7 cellular contexts compared by ENCODE assay signal in the genomic region with DNA sequence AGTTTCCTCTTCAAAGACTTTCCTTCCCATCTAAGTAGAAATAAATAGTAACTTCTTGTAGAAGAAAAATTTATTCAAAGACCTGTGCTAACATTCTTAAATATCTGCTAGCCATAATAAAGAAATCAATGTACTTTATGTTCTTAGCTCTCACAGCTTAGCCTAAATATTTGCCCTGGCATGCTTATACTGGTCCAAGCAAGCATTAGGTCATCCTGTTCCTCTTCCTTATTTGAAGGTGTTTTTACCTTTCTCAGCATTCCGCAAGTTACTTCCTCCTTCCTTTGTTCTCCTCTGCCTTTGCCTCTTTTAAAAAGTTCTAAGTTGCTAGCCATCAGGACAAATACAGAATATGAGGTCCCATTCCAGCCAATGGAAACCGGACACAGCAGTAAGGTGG.
DNase-seq lines count a peak whose midpoint lies in the region; ATAC-seq, FAIRE-seq and TF ChIP-seq lines count a peak whose summit lies in the region.
"Not testable (repeated sequence)": the region's sequence is repeated elsewhere in the genome, so short reads cannot be mapped to it uniquely, and the experiment has no call there.

No MANE protein-coding gene starts in this region.

- not testable (repeated sequence) for H3K36me3 Mint-ChIP-seq in astrocyte (ENCODE audit: low read depth, unreplicated experiment)

- WGBS in smooth muscle cell (ENCODE audit: low lambda C conversion rate) = 93% methylated on average over 2 of the region's 2 CpGs

- H3K9me2 ChIP-seq in PC-3 (replicated peaks; ENCODE audit: low read length) = not testable (repeated sequence)

- intact Hi-C loops in PC-3 (cut with micrococcal nuclease) = not testable (repeated sequence)

- not testable (repeated sequence) for BruUV-seq in PC-3 (replicated peaks; lab: Mats Ljungman, UMichigan)

- DNase-seq in PC-3 (peak; percentile 6), bronchial epithelial cell (ENCODE audit: low read depth) (peak; percentile 76)
- not testable (repeated sequence) for DNase-seq in astrocyte (ENCODE audit: low read depth); keratinocyte (ENCODE audit: low read depth, low spot score); smooth muscle cell (lab: John Stamatoyannopoulos, UW; ENCODE audit: unreplicated experiment)

- not testable (repeated sequence) for H3K9ac ChIP-seq in PC-3 (ENCODE audit: low read length); astrocyte (ENCODE audit: low read length); keratinocyte (ENCODE audit: control insufficient read depth, extremely low read depth, insufficient read depth, low read length); smooth muscle cell (ENCODE audit: low read depth)

- H3K27ac ChIP-seq in C4-2B (peak overlapping the region; percentile 65; the same call in 1 of the 2 replicates), smooth muscle cell (ENCODE audit: low read depth) (peak overlapping the region; percentile 91)
- H3K27ac ChIP-seq in PC-3 (ENCODE audit: low read length); astrocyte (ENCODE audit: low read depth, low read length); keratinocyte (ENCODE audit: control insufficient read depth, insufficient read depth, low read length): not testable (repeated sequence)

- H3K27me3 Mint-ChIP-seq in astrocyte (ENCODE audit: low read depth, unreplicated experiment) = not testable (repeated sequence)

- not testable (repeated sequence) for H3K27me3 ChIP-seq in PC-3 (ENCODE audit: low read length); astrocyte (ENCODE audit: insufficient read depth, low read length); bronchial epithelial cell (ENCODE audit: control insufficient read depth, insufficient read depth, low read length); keratinocyte (ENCODE audit: control insufficient read depth, extremely low read depth, insufficient read depth, low read length); smooth muscle cell (ENCODE audit: low read depth)

- H3K4me3 ChIP-seq in PC-3 (ENCODE audit: low read length); astrocyte (ENCODE audit: insufficient read depth, low read depth, low read length); bronchial epithelial cell (ENCODE audit: low read depth, low read length); keratinocyte (ENCODE audit: control insufficient read depth in 2 of 3, extremely low read depth in 1 of 3, insufficient read depth in 2 of 3, low read depth in 1 of 3, low read length in 3 of 3); smooth muscle cell: not testable (repeated sequence)

- CTCF ChIA-PET in PC-3 (lab: Charles Lee) = not testable (repeated sequence)

- not testable (repeated sequence) for H3K36me3 ChIP-seq in PC-3 (ENCODE audit: low read depth, low read length); astrocyte (ENCODE audit: insufficient read depth, low read length); bronchial epithelial cell (ENCODE audit: control insufficient read depth, insufficient read depth, low read length); keratinocyte (ENCODE audit: control insufficient read depth in 2 of 2, extremely low read depth in 1 of 2, insufficient read depth in 2 of 2, low read length in 2 of 2); smooth muscle cell (ENCODE audit: low read depth)

- not testable (repeated sequence) for H3K79me2 ChIP-seq in PC-3 (ENCODE audit: low read length); astrocyte (ENCODE audit: insufficient read depth, low read length); keratinocyte (ENCODE audit: control insufficient read depth, insufficient read depth, low read length); smooth muscle cell (ENCODE audit: low read depth)

- H2AFZ ChIP-seq in PC-3 (ENCODE audit: low read length); astrocyte (ENCODE audit: low read depth, low read length); keratinocyte (ENCODE audit: control insufficient read depth, low read length); smooth muscle cell (ENCODE audit: low read depth): not testable (repeated sequence)

- H3K4me1 ChIP-seq in PC-3 (ENCODE audit: insufficient read depth, low read length) (peaks cover 20% of the 10 kb centered on the region), keratinocyte (ENCODE audit: control insufficient read depth, extremely low read depth, insufficient read depth, low read length) (peaks cover 23% of the 10 kb centered on the region)
- H3K4me1 ChIP-seq in astrocyte (ENCODE audit: insufficient read depth, low read length); smooth muscle cell (ENCODE audit: low read depth): not testable (repeated sequence)

- not testable (repeated sequence) for H3K4me3 Mint-ChIP-seq in astrocyte (ENCODE audit: unreplicated experiment)

- not testable (repeated sequence) for H4K20me1 ChIP-seq in PC-3 (ENCODE audit: low read length); astrocyte (ENCODE audit: insufficient read depth, low read length); keratinocyte (ENCODE audit: control insufficient read depth, extremely low read depth, insufficient read depth, low read length); smooth muscle cell (ENCODE audit: low read depth)

- dilution Hi-C loops in keratinocyte (cut with MboI; ENCODE audit: extremely low pct_ligation_motif_present, low sequenced_read_pairs) = not testable (repeated sequence)

- not testable (repeated sequence) for H3K4me1 Mint-ChIP-seq in astrocyte (ENCODE audit: low read depth, unreplicated experiment)

- peak overlapping the region; percentile 58 for H3K27ac Mint-ChIP-seq in astrocyte (ENCODE audit: unreplicated experiment)

- H3K9me3 Mint-ChIP-seq in astrocyte (ENCODE audit: unreplicated experiment) = not testable (repeated sequence)

- not testable (repeated sequence) for H3K4me2 ChIP-seq in PC-3 (ENCODE audit: low read length); astrocyte (ENCODE audit: low read length); smooth muscle cell
- peak overlapping the region; percentile 63 for H3K4me2 ChIP-seq in keratinocyte (ENCODE audit: control insufficient read depth, extremely low read depth, insufficient read depth, low read depth, low read length)

- not testable (repeated sequence) for ATAC-seq in PC-3
- peak; percentile 33 for ATAC-seq in esophagus mucosa

- H3K9me3 ChIP-seq in PC-3 (ENCODE audit: low read length); astrocyte (ENCODE audit: insufficient read depth, low read depth, low read length); keratinocyte (ENCODE audit: control insufficient read depth, low read depth, low read length); smooth muscle cell (replicated peaks; ENCODE audit: low read depth): not testable (repeated sequence)

- H3K9me1 ChIP-seq in keratinocyte (ENCODE audit: control insufficient read depth, extremely low read depth, insufficient read depth, low read length) = not testable (repeated sequence)

- FAIRE-seq in astrocyte (lab: Jason Lieb, UNC); bronchial epithelial cell (lab: Jason Lieb, UNC); keratinocyte (lab: Jason Lieb, UNC): not testable (repeated sequence)

- POLR2A ChIA-PET in PC-3 (lab: Charles Lee; ENCODE audit: unreplicated experiment) = not testable (repeated sequence)

- not testable (repeated sequence) for H3F3A ChIP-seq in PC-3 (ENCODE audit: low read length, unreplicated experiment); smooth muscle cell (ENCODE audit: low read depth)

- not testable (repeated sequence) for TF ChIP-seq CTCF in C4-2B (conservative IDR thresholded peaks at IDR 0.05); PC-3 (conservative IDR thresholded peaks at IDR 0.05; ENCODE audit: low read depth, low read length); astrocyte (IDR thresholded peaks at IDR 0.05; ENCODE audit: insufficient read depth, low read depth, low read length); bronchial epithelial cell (IDR thresholded peaks at IDR 0.05; ENCODE audit: insufficient read depth, low read length, severe bottlenecking); keratinocyte (optimal IDR thresholded peaks at IDR 0.05 in 1 of 3, IDR thresholded peaks at IDR 0.05 in 1 of 3, conservative IDR thresholded peaks at IDR 0.05 in 1 of 3; ENCODE audit: extremely low read depth in 1 of 3, insufficient read depth in 2 of 3, low read length in 3 of 3); smooth muscle cell (IDR thresholded peaks at IDR 0.05; ENCODE audit: borderline replicate concordance, insufficient read depth, poor library complexity, severe bottlenecking)
